ENCODE assay signal across 8 cellular contexts in genomic region chr6:150006961-150007464, GRCh38. TPM values are rescaled to one million over a fixed set of nuclear protein-coding genes. Genes with fewer than 3 reads are reported as not detected.
DNase-seq lines count a peak whose midpoint lies in the region; ATAC-seq and TF ChIP-seq lines count a peak whose summit lies in the region.

No MANE protein-coding gene starts in this region.

- DNase-seq in AG08396 (ENCODE audit: low spot score) (peak; percentile 55), OCI-M1 (lab: John Stamatoyannopoulos, UW) (peak; percentile 36), progenitor cell of endocrine pancreas (ENCODE audit: low spot score, unreplicated experiment) (no peak), SK-N-DZ (ENCODE audit: low spot score) (no peak), GM19240 (ENCODE audit: insufficient read length, low spot score) (no peak)
- DNase-seq in central memory CD4-positive, alpha-beta T cell: peak; percentile 30

- H3K36me3 Mint-ChIP-seq in progenitor cell of endocrine pancreas (ENCODE audit: insufficient read depth): no peaks in the 10 kb centered on the region

- peak; percentile 70 for TF ChIP-seq CTCF in progenitor cell of endocrine pancreas (IDR thresholded peaks at IDR 0.05; ENCODE audit: unreplicated experiment)

- ATAC-seq in GM18505 (IDR thresholded peaks at IDR 0.05; ENCODE audit: unreplicated experiment): peak; percentile 32
- ATAC-seq in HG03108 (IDR thresholded peaks at IDR 0.05; ENCODE audit: unreplicated experiment): no peak

- H3K27me3 Mint-ChIP-seq in progenitor cell of endocrine pancreas: peaks cover 67% of the 10 kb centered on the region

- no peak for TF ChIP-seq POLR2A in GM18505 (IDR thresholded peaks at IDR 0.05; ENCODE audit: borderline replicate concordance, extremely low read depth, insufficient read depth, insufficient read length)

- peak overlapping the region; percentile 7 for H3K4me3 Mint-ChIP-seq in progenitor cell of endocrine pancreas (ENCODE audit: low read depth)

- H3K4me1 Mint-ChIP-seq in progenitor cell of endocrine pancreas (ENCODE audit: low read depth): peaks cover 3% of the 10 kb centered on the region

- H3K9me3 Mint-ChIP-seq in progenitor cell of endocrine pancreas (ENCODE audit: low read depth): no peaks in the 10 kb centered on the region

- no peak overlapping the region for H3K27ac Mint-ChIP-seq in progenitor cell of endocrine pancreas

RNA-seq across cellular contexts. Expression of gene RAET1L, which starts 18.3 kb away (rescaled TPM):
- total RNA-seq in progenitor cell of endocrine pancreas: not detected in 2 replicates
- not detected in 2 replicates for polyA plus RNA-seq in SK-N-DZ (2014; cell fraction: cytosol; rRNA removed)
- not detected in 2 replicates for polyA plus RNA-seq in SK-N-DZ (2014; cell fraction: nucleus; rRNA removed)

RNA-seq across cellular contexts. Expression of gene ULBP1, which starts 43.3 kb away (rescaled TPM):
- total RNA-seq in progenitor cell of endocrine pancreas: 0.60 and 0.64 TPM in 2 replicates
- 0.40 and 0.60 TPM in 2 replicates for polyA plus RNA-seq in SK-N-DZ (2014; cell fraction: cytosol; rRNA removed)
- 0.64 and 0.92 TPM in 2 replicates for polyA plus RNA-seq in SK-N-DZ (2014; cell fraction: nucleus; rRNA removed)

Comparison
In these comparisons a context has a peak if more than half of its experiments do, and no peak if none do; other contexts are left out.
1. DNase-seq: peak in AG08396 (single experiment), OCI-M1 (single experiment) and central memory CD4-positive, alpha-beta T cell (single experiment); none in progenitor cell of endocrine pancreas (single experiment), SK-N-DZ (single experiment) and GM19240 (single experiment).